Comparison of ENCODE assay signal across 13 cellular contexts in the genomic region with DNA sequence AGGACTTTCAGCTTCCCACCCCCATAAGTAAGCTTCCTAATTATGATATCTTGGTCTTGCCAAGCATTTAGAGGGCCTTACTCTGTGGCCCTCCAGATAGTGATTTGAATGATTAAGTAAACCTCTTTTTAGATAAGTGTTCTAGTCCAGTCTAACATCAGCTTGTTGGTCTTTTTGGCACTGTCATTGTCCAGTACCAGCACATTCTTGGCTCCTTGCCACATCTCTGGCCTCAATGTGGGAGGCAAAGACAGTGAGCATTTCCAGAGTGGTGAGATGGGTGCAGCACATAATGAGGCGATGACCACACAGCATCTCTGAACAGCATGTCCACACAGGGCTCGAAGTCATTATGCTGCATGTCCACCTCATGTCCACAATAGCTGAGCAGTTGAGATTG. TPM values are rescaled to one million over a fixed set of nuclear protein-coding genes. Genes with fewer than 3 reads are reported as not detected.
DNase-seq lines count a peak whose midpoint lies in the region; ATAC-seq and TF ChIP-seq lines count a peak whose summit lies in the region.
"Had no signal": no experiment of that assay in that cellular context is flagged by ENCODE, and none has a peak within 500 bp of the region (broad histone marks: within the 10 kb centered on the region; RNA-seq: fewer than 3 reads in every experiment).

No MANE protein-coding gene starts in this region.

- no peak overlapping the region for H2AFZ ChIP-seq in neuronal stem cell (ENCODE audit: low read length)

- H2BK15ac ChIP-seq in neuronal stem cell (ENCODE audit: low read length): no peak overlapping the region

- no peak overlapping the region for H2BK120ac ChIP-seq in neuronal stem cell (ENCODE audit: low read depth, low read length)

- H2BK12ac ChIP-seq in neuronal stem cell (ENCODE audit: low read length): no peak overlapping the region

- TF ChIP-seq CTCF in thyroid gland (IDR thresholded peaks at IDR 0.05): no peak

- peaks cover 7% of the 10 kb centered on the region for H3K79me1 ChIP-seq in neuronal stem cell (ENCODE audit: low read depth, low read length)

- 89% methylated on average over 2 of the region's 2 CpGs for WGBS in right cardiac atrium
- WGBS in thyroid gland, 2 donors: 89 to 100% methylated on average over 2 of the region's 2 CpGs
- no CpG with 5 or more reads among the region's 2 CpGs for WGBS in neuronal stem cell (ENCODE audit: extremely low coverage in 2 of 2, insufficient read length in 2 of 2, insufficient replicate concordance in 1 of 2), 2 donors

- H3K36me3 ChIP-seq in thyroid gland (no peaks in the 10 kb centered on the region), neuronal stem cell (replicated peaks in 1 of 2; ENCODE audit: control insufficient read depth in 2 of 2, insufficient read depth in 2 of 2, low read length in 2 of 2) (peaks cover 1 to 52% of the 10 kb centered on the region in 2 donors)

- peaks cover 26% of the 10 kb centered on the region for H3K36me3 Mint-ChIP-seq in activated naive CD4-positive, alpha-beta T cell treated with anti-CD3 and anti-CD28 coated beads, Interleukin-2, amount 50 U/mL, for 24 hours
- peaks cover 50% of the 10 kb centered on the region for H3K36me3 Mint-ChIP-seq in activated naive CD4-positive, alpha-beta T cell treated with anti-CD3 and anti-CD28 coated beads, Interleukin-2, amount 10 ng/mL, durations not matched to agents 7 days and 5 days
- H3K36me3 Mint-ChIP-seq in activated T-helper 17 cell treated with anti-CD3 and anti-CD28 coated beads, Interleukin-2, amount 50 U/mL, for 72 hours (ENCODE audit: low read depth): peaks cover 96% of the 10 kb centered on the region

- H3K27ac Mint-ChIP-seq in activated naive CD4-positive, alpha-beta T cell treated with anti-CD3 and anti-CD28 coated beads, Interleukin-2, amount 50 U/mL, for 24 hours: peak overlapping the region; percentile 93
- no peak overlapping the region for H3K27ac Mint-ChIP-seq in activated naive CD4-positive, alpha-beta T cell treated with anti-CD3 and anti-CD28 coated beads, Interleukin-2, amount 10 ng/mL, durations not matched to agents 7 days and 5 days
- peak overlapping the region; percentile 22 for H3K27ac Mint-ChIP-seq in activated T-helper 17 cell treated with anti-CD3 and anti-CD28 coated beads, Interleukin-2, amount 50 U/mL, for 72 hours

- H3K4me1 ChIP-seq in right cardiac atrium (ENCODE audit: control insufficient read depth, insufficient read depth, low read length) (peaks cover 3% of the 10 kb centered on the region), thyroid gland (peaks cover 23 to 36% of the 10 kb centered on the region in 2 donors), neuronal stem cell (ENCODE audit: control insufficient read depth in 2 of 2, insufficient read depth in 1 of 2, low read depth in 1 of 2, low read length in 2 of 2) (no peaks in the 10 kb centered on the region)

- peak overlapping the region; percentile 57 for H3K4me3 Mint-ChIP-seq in activated naive CD4-positive, alpha-beta T cell treated with anti-CD3 and anti-CD28 coated beads, Interleukin-2, amount 50 U/mL, for 24 hours
- H3K4me3 Mint-ChIP-seq in activated naive CD4-positive, alpha-beta T cell treated with anti-CD3 and anti-CD28 coated beads, Interleukin-2, amount 10 ng/mL, durations not matched to agents 7 days and 5 days: no peak overlapping the region
- H3K4me3 Mint-ChIP-seq in activated T-helper 17 cell treated with anti-CD3 and anti-CD28 coated beads, Interleukin-2, amount 50 U/mL, for 72 hours: peak overlapping the region; percentile 43
- H3K4me3 Mint-ChIP-seq: T-helper 1 cell treated with Interleukin-12 subunit alpha and Interleukin-12 subunit beta and Interleukin-4 antibody, amounts not matched to agents 30 μg/mL and 1 μg/mL, for 36 hours had no signal

- no peak overlapping the region for H3K4me2 ChIP-seq in neuronal stem cell (ENCODE audit: insufficient read depth, low read length, poor library complexity, severe bottlenecking)

- H4K8ac ChIP-seq in neuronal stem cell (ENCODE audit: low read depth, low read length): no peak overlapping the region

- H3K23ac ChIP-seq in neuronal stem cell (ENCODE audit: low read depth, low read length, poor library complexity): no peak overlapping the region

- H3K27ac ChIP-seq in right cardiac atrium (ENCODE audit: low read length): no peak overlapping the region
- no peak overlapping the region for H3K27ac ChIP-seq in thyroid gland
- H3K27ac ChIP-seq in neuronal stem cell (replicated peaks; ENCODE audit: low read length): no peak overlapping the region

- H3K27me3 ChIP-seq in right cardiac atrium (ENCODE audit: control insufficient read depth, insufficient read depth) (no peaks in the 10 kb centered on the region), thyroid gland (no peaks in the 10 kb centered on the region), neuronal stem cell (ENCODE audit: control insufficient read depth in 3 of 3, insufficient read depth in 3 of 3, low read depth in 1 of 3, low read length in 3 of 3) (no peaks in the 10 kb centered on the region)

- no peak overlapping the region for H3K4ac ChIP-seq in neuronal stem cell (ENCODE audit: low read length)

- H3K18ac ChIP-seq in neuronal stem cell (ENCODE audit: low read length): no peak overlapping the region

- no peak for TF ChIP-seq POLR2A in thyroid gland (IDR thresholded peaks at IDR 0.05)

- no peaks in the 10 kb centered on the region for H3K27me3 Mint-ChIP-seq in activated naive CD4-positive, alpha-beta T cell treated with anti-CD3 and anti-CD28 coated beads, Interleukin-2, amount 50 U/mL, for 24 hours
- no peaks in the 10 kb centered on the region for H3K27me3 Mint-ChIP-seq in activated naive CD4-positive, alpha-beta T cell treated with anti-CD3 and anti-CD28 coated beads, Interleukin-2, amount 10 ng/mL, durations not matched to agents 7 days and 5 days
- no peaks in the 10 kb centered on the region for H3K27me3 Mint-ChIP-seq in activated T-helper 17 cell treated with anti-CD3 and anti-CD28 coated beads, Interleukin-2, amount 50 U/mL, for 72 hours

- H2AK5ac ChIP-seq in neuronal stem cell (ENCODE audit: low read depth, low read length): no peak overlapping the region

- H3K14ac ChIP-seq in neuronal stem cell (ENCODE audit: low read length): no peak overlapping the region

- no peak for ATAC-seq in activated T-helper 17 cell treated with anti-CD3 and anti-CD28 coated beads, Interleukin-2, amount 50 U/mL, for 72 hours (replicated peaks)
- ATAC-seq in right cardiac atrium (peak; percentile 52 to 62), GM19395 (IDR thresholded peaks at IDR 0.05; ENCODE audit: unreplicated experiment) (no peak), GM19463 (IDR thresholded peaks at IDR 0.05; ENCODE audit: unreplicated experiment) (no peak)
- ATAC-seq: esophagus mucosa, mucosa of descending colon had no signal

- CTCF ChIA-PET in activated naive CD4-positive, alpha-beta T cell treated with anti-CD3 and anti-CD28 coated beads, Interleukin-2, amount 10 ng/mL, durations not matched to agents 7 days and 5 days (lab: Charles Lee): no interaction called here

- H3K4me3 ChIP-seq in right cardiac atrium (ENCODE audit: low read length) (no peak overlapping the region), thyroid gland (replicated peaks in 1 of 3) (no peak overlapping the region), neuronal stem cell (ENCODE audit: low read length in 2 of 2) (no peak overlapping the region)
- H3K4me3 ChIP-seq: mucosa of descending colon had no signal

- no peak for DNase-seq in activated naive CD4-positive, alpha-beta T cell treated with anti-CD3 and anti-CD28 coated beads, Interleukin-2, amount 10 ng/mL, durations not matched to agents 7 days and 5 days
- DNase-seq in right cardiac atrium (peak in 1 of 3 donors; percentile 63), thyroid gland (peak; percentile 19 to 25), neuronal stem cell (ENCODE audit: low spot score) (no peak)
- DNase-seq: mucosa of descending colon; NCI-H345; stimulated activated CD4-positive, alpha-beta T cell treated with anti-CD3 and anti-CD28 coated beads, Interleukin-1b, Interleukin-23, amount 100 ng/mL, for 48 hours had no signal

- no peaks in the 10 kb centered on the region for H3K9me3 Mint-ChIP-seq in activated naive CD4-positive, alpha-beta T cell treated with anti-CD3 and anti-CD28 coated beads, Interleukin-2, amount 50 U/mL, for 24 hours
- no peaks in the 10 kb centered on the region for H3K9me3 Mint-ChIP-seq in activated naive CD4-positive, alpha-beta T cell treated with anti-CD3 and anti-CD28 coated beads, Interleukin-2, amount 10 ng/mL, durations not matched to agents 7 days and 5 days
- H3K9me3 Mint-ChIP-seq in activated T-helper 17 cell treated with anti-CD3 and anti-CD28 coated beads, Interleukin-2, amount 50 U/mL, for 72 hours: no peaks in the 10 kb centered on the region
- H3K9me3 Mint-ChIP-seq: T-helper 1 cell treated with Interleukin-12 subunit alpha and Interleukin-12 subunit beta and Interleukin-4 antibody, amounts not matched to agents 30 μg/mL and 1 μg/mL, for 36 hours had no signal

- H2BK5ac ChIP-seq in neuronal stem cell (ENCODE audit: low read length): no peak overlapping the region

- H3K9me3 ChIP-seq in right cardiac atrium (ENCODE audit: control insufficient read depth, low read length) (no peaks in the 10 kb centered on the region), thyroid gland (no peaks in the 10 kb centered on the region), neuronal stem cell (replicated peaks in 1 of 2; ENCODE audit: control insufficient read depth in 2 of 2, insufficient read depth in 1 of 2, low read depth in 1 of 2, low read length in 2 of 2) (no peaks in the 10 kb centered on the region)
- H3K9me3 ChIP-seq: mucosa of descending colon had no signal

- intact Hi-C loops in right cardiac atrium (cut with DNase I): loop anchor here in 3 of 4 donors (10.0 kb wide), 2 partner anchors 49 to 79 kb away; a partner anchor contains a TSS
- intact Hi-C loops in thyroid gland (cut with DNase I): no loop called here

- no peak overlapping the region for H4K91ac ChIP-seq in neuronal stem cell (ENCODE audit: low read depth, low read length, poor library complexity)

- no peak overlapping the region for H3K9ac ChIP-seq in neuronal stem cell (ENCODE audit: low read depth, low read length, poor library complexity)

- peaks cover 80% of the 10 kb centered on the region for H3K4me1 Mint-ChIP-seq in activated naive CD4-positive, alpha-beta T cell treated with anti-CD3 and anti-CD28 coated beads, Interleukin-2, amount 50 U/mL, for 24 hours
- H3K4me1 Mint-ChIP-seq in activated naive CD4-positive, alpha-beta T cell treated with anti-CD3 and anti-CD28 coated beads, Interleukin-2, amount 10 ng/mL, durations not matched to agents 7 days and 5 days: peaks cover 68% of the 10 kb centered on the region
- peaks cover 42% of the 10 kb centered on the region for H3K4me1 Mint-ChIP-seq in activated T-helper 17 cell treated with anti-CD3 and anti-CD28 coated beads, Interleukin-2, amount 50 U/mL, for 72 hours

RNA-seq across cellular contexts. Expression of a gene that starts 6.1 kb away (rescaled TPM):
- 100 to 1,000 TPM; 284 to 302 TPM for total RNA-seq in activated T-helper 17 cell treated with anti-CD3 and anti-CD28 coated beads, Interleukin-2, amount 50 U/mL, for 72 hours
- total RNA-seq in right cardiac atrium (10 to 100 TPM; 30.2 to 53.4 (median 43.4) TPM), thyroid gland (100 to 1,000 TPM; 106 to 162 (median 130) TPM)
- 22.3 TPM for polyA plus RNA-seq in right cardiac atrium
- 93.7 TPM for polyA plus RNA-seq in neuronal stem cell (2013, experiment 1 of 2)
- 95.9 TPM for polyA plus RNA-seq in neuronal stem cell (2013, experiment 2 of 2)

RNA-seq across cellular contexts. Expression of a gene that starts 6.8 kb away (rescaled TPM):
- 1 to 10 TPM; 9.4 to 9.7 TPM for total RNA-seq in activated T-helper 17 cell treated with anti-CD3 and anti-CD28 coated beads, Interleukin-2, amount 50 U/mL, for 72 hours
- 10 to 100 TPM; 13.7 to 18.9 (median 16.3) TPM for total RNA-seq in right cardiac atrium
- 7.2 TPM for polyA plus RNA-seq in right cardiac atrium
- 10 to 100 TPM; 27.3 to 46.4 (median 44.9) TPM for total RNA-seq in thyroid gland
- polyA plus RNA-seq in neuronal stem cell (2013, experiment 1 of 2): 20.7 TPM
- polyA plus RNA-seq in neuronal stem cell (2013, experiment 2 of 2): 21.2 TPM

RNA-seq across cellular contexts. Expression of a gene that starts 48.8 kb away (rescaled TPM):
- 10 to 100 TPM; 54.7 to 59.3 TPM for total RNA-seq in activated T-helper 17 cell treated with anti-CD3 and anti-CD28 coated beads, Interleukin-2, amount 50 U/mL, for 72 hours
- total RNA-seq in right cardiac atrium: 10 to 100 TPM; 14.1 to 20.3 (median 18.3) TPM
- polyA plus RNA-seq in right cardiac atrium: 19.4 TPM
- total RNA-seq in thyroid gland: 10 to 100 TPM; 20.2 to 27.7 (median 27.5) TPM
- 58.9 TPM for polyA plus RNA-seq in neuronal stem cell (2013, experiment 1 of 2)
- polyA plus RNA-seq in neuronal stem cell (2013, experiment 2 of 2): 58.7 TPM

Comparison
In these comparisons a context has a peak if more than half of its experiments do, and no peak if none do; other contexts are left out.
1. DNase-seq: peak in thyroid gland (2 of 2); none in activated naive CD4-positive, alpha-beta T cell treated with anti-CD3 and anti-CD28 coated beads, Interleukin-2, amount 10 ng/mL, durations not matched to agents 7 days and 5 days (single experiment) and neuronal stem cell (single experiment).
2. ATAC-seq: peak in right cardiac atrium (2 of 2); none in activated T-helper 17 cell treated with anti-CD3 and anti-CD28 coated beads, Interleukin-2, amount 50 U/mL, for 72 hours (single experiment), GM19395 (single experiment) and GM19463 (single experiment).